ENCODE assay signal across 23 cellular contexts in the genomic region with DNA sequence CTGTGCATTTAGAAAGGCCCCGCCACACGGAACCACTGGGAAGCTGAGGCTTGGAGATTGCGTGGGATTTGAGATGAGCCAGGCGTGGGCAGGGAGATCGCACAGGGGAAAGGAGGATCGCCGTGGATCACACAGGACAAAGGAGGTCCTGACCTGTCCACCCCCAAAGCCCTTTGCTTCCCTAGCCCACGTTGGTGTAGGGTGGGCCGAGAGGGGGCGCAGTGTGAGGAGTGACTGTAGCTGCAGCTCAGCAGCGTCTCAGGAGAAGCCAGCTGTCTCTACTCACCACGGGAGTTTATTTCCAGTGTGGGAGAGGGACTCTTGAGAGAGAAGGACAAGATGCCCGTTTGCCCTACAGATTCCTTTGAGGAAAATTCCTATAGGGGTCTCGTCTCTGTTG.
DNase-seq lines count a peak whose midpoint lies in the region; ATAC-seq and TF ChIP-seq lines count a peak whose summit lies in the region.
"Had no signal": no experiment of that assay in that cellular context is flagged by ENCODE, and none has a peak within 500 bp of the region (broad histone marks: within the 10 kb centered on the region; RNA-seq: fewer than 3 reads in every experiment).

No MANE protein-coding gene starts in this region.

- DNase-seq in natural killer cell (no peak), activated B cell treated with CpG ODN at 0.5 μM for 24 hours (no peak), iPS-NIHi11 (ENCODE audit: low spot score) (no peak)
- no peak for DNase-seq in natural killer cell treated with Interleukin-12 subunit alpha and Interleukin-12 subunit beta and Interleukin-15 and Interleukin-18, amount 100 ng/mL, for 72 hours (ENCODE audit: low spot score)
- DNase-seq: 8988T; BE2C; CD8-positive, alpha-beta memory T cell; DND-41; GF-D8; HCEC 1CT; KG1; NCI-H1436; NCI-H2029; NCI-H2171; NCI-H446 treated with DMSO at 0.1 percent for 48 hours; NK-92 treated with Interleukin-12 subunit alpha and Interleukin-12 subunit beta, amount 100 ng/mL, for 24 hours; PC-3; SJCRH30; SW 1271 had no signal

- CTCF ChIA-PET in activated B cell treated with CpG ODN at 0.5 μM for 24 hours (lab: Charles Lee) = no interaction called here

- intact Hi-C loops in natural killer cell (cut with micrococcal nuclease) (no loop called here), activated B cell treated with CpG ODN at 0.5 μM for 24 hours (cut with micrococcal nuclease) (no loop called here)

- H3K9me3 Mint-ChIP-seq in natural killer cell (no peaks in the 10 kb centered on the region), activated B cell treated with CpG ODN at 0.5 μM for 24 hours (no peaks in the 10 kb centered on the region), nephron (peaks cover 4% of the 10 kb centered on the region)
- H3K9me3 Mint-ChIP-seq in natural killer cell treated with Interleukin-12 subunit alpha and Interleukin-12 subunit beta and Interleukin-15 and Interleukin-18, amount 100 ng/mL, for 72 hours = no peaks in the 10 kb centered on the region
- H3K9me3 Mint-ChIP-seq in activated T-helper 17 cell treated with anti-CD3 and anti-CD28 coated beads, Interleukin-2, amount 50 U/mL, for 72 hours = no peaks in the 10 kb centered on the region

- peaks cover 25 to 29% of the 10 kb centered on the region in 2 donors for H3K4me1 Mint-ChIP-seq in natural killer cell
- H3K4me1 Mint-ChIP-seq in natural killer cell treated with Interleukin-12 subunit alpha and Interleukin-12 subunit beta and Interleukin-15 and Interleukin-18, amount 100 ng/mL, for 72 hours (ENCODE audit: low read depth in 2 of 2) = peaks cover 27 to 40% of the 10 kb centered on the region in 2 donors
- H3K4me1 Mint-ChIP-seq in activated B cell treated with CpG ODN at 0.5 μM for 24 hours = peaks cover 67% of the 10 kb centered on the region
- H3K4me1 Mint-ChIP-seq in nephron = peaks cover 48% of the 10 kb centered on the region
- H3K4me1 Mint-ChIP-seq in activated T-helper 17 cell treated with anti-CD3 and anti-CD28 coated beads, Interleukin-2, amount 50 U/mL, for 72 hours = peaks cover 16% of the 10 kb centered on the region

- peak overlapping the region; percentile 42 for H3K4me3 Mint-ChIP-seq in natural killer cell
- H3K4me3 Mint-ChIP-seq in natural killer cell treated with Interleukin-12 subunit alpha and Interleukin-12 subunit beta and Interleukin-15 and Interleukin-18, amount 100 ng/mL, for 72 hours = no peak overlapping the region
- H3K4me3 Mint-ChIP-seq in activated B cell treated with CpG ODN at 0.5 μM for 24 hours = no peak overlapping the region
- no peak overlapping the region for H3K4me3 Mint-ChIP-seq in nephron
- no peak overlapping the region for H3K4me3 Mint-ChIP-seq in activated T-helper 17 cell treated with anti-CD3 and anti-CD28 coated beads, Interleukin-2, amount 50 U/mL, for 72 hours
- H3K4me3 Mint-ChIP-seq: CD8-positive, alpha-beta memory T cell had no signal

- POLR2A ChIA-PET in activated B cell treated with CpG ODN at 0.5 μM for 24 hours (lab: Charles Lee) = interaction anchor here (0.6 kb wide), 1 partner anchor 47 kb away, joined by 3 read pairs; no protein-coding TSS in a partner anchor

- H3K27ac Mint-ChIP-seq in natural killer cell = no peak overlapping the region
- H3K27ac Mint-ChIP-seq in natural killer cell treated with Interleukin-12 subunit alpha and Interleukin-12 subunit beta and Interleukin-15 and Interleukin-18, amount 100 ng/mL, for 72 hours = no peak overlapping the region
- peak overlapping the region; percentile 18 for H3K27ac Mint-ChIP-seq in activated B cell treated with CpG ODN at 0.5 μM for 24 hours
- H3K27ac Mint-ChIP-seq in nephron = peak overlapping the region in 2 of 3 experiments; percentile 53 to 55
- H3K27ac Mint-ChIP-seq in activated T-helper 17 cell treated with anti-CD3 and anti-CD28 coated beads, Interleukin-2, amount 50 U/mL, for 72 hours = no peak overlapping the region
- H3K27ac Mint-ChIP-seq: CD8-positive, alpha-beta memory T cell had no signal

- H3K36me3 Mint-ChIP-seq in natural killer cell (no peaks in the 10 kb centered on the region), activated B cell treated with CpG ODN at 0.5 μM for 24 hours (ENCODE audit: low read depth) (peaks cover 2% of the 10 kb centered on the region), nephron (ENCODE audit: low read depth) (peaks cover 12% of the 10 kb centered on the region)
- H3K36me3 Mint-ChIP-seq in natural killer cell treated with Interleukin-12 subunit alpha and Interleukin-12 subunit beta and Interleukin-15 and Interleukin-18, amount 100 ng/mL, for 72 hours = no peaks in the 10 kb centered on the region
- peaks cover 5% of the 10 kb centered on the region for H3K36me3 Mint-ChIP-seq in activated T-helper 17 cell treated with anti-CD3 and anti-CD28 coated beads, Interleukin-2, amount 50 U/mL, for 72 hours (ENCODE audit: low read depth)
- H3K36me3 Mint-ChIP-seq: CD8-positive, alpha-beta memory T cell had no signal

- TF ChIP-seq CTCF in natural killer cell (IDR thresholded peaks at IDR 0.05) (no peak), activated B cell treated with CpG ODN at 0.5 μM for 24 hours (IDR thresholded peaks at IDR 0.05) (no peak), nephron (IDR thresholded peaks at IDR 0.05; ENCODE audit: unreplicated experiment in 3 of 3) (no peak)

- H3K27me3 Mint-ChIP-seq in natural killer cell (ENCODE audit: low read depth in 2 of 2) (no peaks in the 10 kb centered on the region), activated B cell treated with CpG ODN at 0.5 μM for 24 hours (no peaks in the 10 kb centered on the region), nephron (ENCODE audit: low read depth) (no peaks in the 10 kb centered on the region)
- no peaks in the 10 kb centered on the region for H3K27me3 Mint-ChIP-seq in natural killer cell treated with Interleukin-12 subunit alpha and Interleukin-12 subunit beta and Interleukin-15 and Interleukin-18, amount 100 ng/mL, for 72 hours
- no peaks in the 10 kb centered on the region for H3K27me3 Mint-ChIP-seq in activated T-helper 17 cell treated with anti-CD3 and anti-CD28 coated beads, Interleukin-2, amount 50 U/mL, for 72 hours

- ATAC-seq in natural killer cell (no peak), activated B cell treated with CpG ODN at 0.5 μM for 24 hours (ENCODE audit: low read depth) (no peak), GM18502 (IDR thresholded peaks at IDR 0.05; ENCODE audit: poor library complexity, unreplicated experiment) (no peak), GM21447 (IDR thresholded peaks at IDR 0.05; ENCODE audit: unreplicated experiment) (no peak)
- ATAC-seq in natural killer cell treated with Interleukin-12 subunit alpha and Interleukin-12 subunit beta and Interleukin-15 and Interleukin-18, amount 100 ng/mL, for 72 hours = no peak
- no peak for ATAC-seq in activated T-helper 17 cell treated with anti-CD3 and anti-CD28 coated beads, Interleukin-2, amount 50 U/mL, for 72 hours (replicated peaks)
- ATAC-seq: PC-3 had no signal

Comparison
In these comparisons a context has a peak if more than half of its experiments do, and no peak if none do; other contexts are left out.
1. H3K27ac Mint-ChIP-seq: peak in activated B cell treated with CpG ODN at 0.5 μM for 24 hours (single experiment) and nephron (2 of 3); none in natural killer cell (0 of 2), natural killer cell treated with Interleukin-12 subunit alpha and Interleukin-12 subunit beta and Interleukin-15 and Interleukin-18, amount 100 ng/mL, for 72 hours (0 of 2) and activated T-helper 17 cell treated with anti-CD3 and anti-CD28 coated beads, Interleukin-2, amount 50 U/mL, for 72 hours (single experiment).